23 cellular contexts compared by ENCODE assay signal in the genomic region with DNA sequence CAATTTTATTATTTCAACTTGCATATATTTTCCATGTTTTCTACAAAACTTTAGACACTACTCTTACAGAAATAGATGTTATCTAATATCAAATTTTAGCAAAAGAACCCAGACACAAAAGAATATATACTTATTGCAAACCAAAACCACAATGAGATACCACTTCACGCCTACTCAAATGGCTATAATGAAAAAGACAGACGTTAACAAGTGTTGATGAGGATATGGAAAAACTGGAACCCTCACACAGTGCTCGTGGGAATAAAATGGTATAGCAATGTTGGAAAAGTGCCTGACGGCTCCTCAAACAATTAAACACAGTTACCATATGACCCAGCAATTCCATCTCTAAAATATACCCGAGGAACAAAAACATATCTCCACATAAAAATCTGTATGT.
"Had no signal": no experiment of that assay in that cellular context is flagged by ENCODE, and none has a peak within 500 bp of the region (broad histone marks: within the 10 kb centered on the region; RNA-seq: fewer than 3 reads in every experiment).

No MANE protein-coding gene starts in this region.

- H3K4me3 Mint-ChIP-seq: endodermal cell; immature natural killer cell; naive thymus-derived CD4-positive, alpha-beta T cell; nephron progenitor cell; stimulated activated naive B cell treated with anti-CD40 and anti-IgM and Interleukin-4, amounts not matched to agents 10 μg/mL and 1 μg/mL and 100 μg/mL, for 72 hours; stimulated activated naive CD8-positive, alpha-beta T cell treated with anti-CD3 and anti-CD28 coated beads, Interleukin-15, amount 100 ng/mL, for 72 hours had no signal

- H3K36me3 Mint-ChIP-seq: immature natural killer cell had no signal

- H2AFZ ChIP-seq: parathyroid adenoma had no signal

- H3K27me3 Mint-ChIP-seq: naive thymus-derived CD4-positive, alpha-beta T cell; stimulated activated naive B cell treated with anti-CD40 and anti-IgM and Interleukin-4, amounts not matched to agents 10 μg/mL and 1 μg/mL and 100 μg/mL, for 72 hours; stimulated activated naive CD8-positive, alpha-beta T cell treated with anti-CD3 and anti-CD28 coated beads, Interleukin-15, amount 100 ng/mL, for 72 hours had no signal

- H3K9me3 ChIP-seq: gastrocnemius medialis, prostate gland, right lobe of liver, spleen, testis, tibial nerve had no signal

- FAIRE-seq: endothelial cell of umbilical vein had no signal

- H3K36me3 ChIP-seq: gastrocnemius medialis, prostate gland, right lobe of liver, spleen, tibial nerve had no signal

- H3K27me3 ChIP-seq: gastrocnemius medialis, right lobe of liver, spleen, testis, tibial nerve had no signal

- DNase-seq: effector CD4-positive, alpha-beta T cell; endodermal cell; erythroblast; gastrocnemius medialis; glutamatergic neuron; immature natural killer cell; left colon; naive thymus-derived CD4-positive, alpha-beta T cell; nephron progenitor cell; retina; right lobe of liver; spleen; stimulated activated CD4-positive, alpha-beta T cell treated with anti-CD3 and anti-CD28 coated beads, Interleukin-15, amount 100 ng/mL, for 24 hours; stimulated activated CD4-positive, alpha-beta T cell treated with anti-CD3 and anti-CD28 coated beads, Interleukin-1b, Interleukin-23, amount 100 ng/mL, for 48 hours; stimulated activated CD4-positive, alpha-beta T cell treated with anti-CD3 and anti-CD28 coated beads, Interleukin-4, amount 100 ng/mL, for 4 hours; stimulated activated naive B cell treated with anti-CD40 and anti-IgM and Interleukin-4, amounts not matched to agents 10 μg/mL and 1 μg/mL and 100 μg/mL, for 72 hours; stimulated activated naive CD8-positive, alpha-beta T cell treated with anti-CD3 and anti-CD28 coated beads, Interleukin-15, amount 100 ng/mL, for 72 hours; testis had no signal

- H3K27ac Mint-ChIP-seq: endodermal cell; immature natural killer cell; naive thymus-derived CD4-positive, alpha-beta T cell; nephron progenitor cell; stimulated activated naive B cell treated with anti-CD40 and anti-IgM and Interleukin-4, amounts not matched to agents 10 μg/mL and 1 μg/mL and 100 μg/mL, for 72 hours; stimulated activated naive CD8-positive, alpha-beta T cell treated with anti-CD3 and anti-CD28 coated beads, Interleukin-15, amount 100 ng/mL, for 72 hours had no signal

- H3K27ac ChIP-seq: coronary artery, parathyroid adenoma, right lobe of liver, spleen, testis, tibial nerve had no signal

- H3K9me3 Mint-ChIP-seq: immature natural killer cell; nephron progenitor cell; stimulated activated naive B cell treated with anti-CD40 and anti-IgM and Interleukin-4, amounts not matched to agents 10 μg/mL and 1 μg/mL and 100 μg/mL, for 72 hours; stimulated activated naive CD8-positive, alpha-beta T cell treated with anti-CD3 and anti-CD28 coated beads, Interleukin-15, amount 100 ng/mL, for 72 hours had no signal

- H3K4me3 ChIP-seq: coronary artery, gastrocnemius medialis, prostate gland, right lobe of liver, spleen, testis, tibial nerve had no signal

- H3K9ac ChIP-seq: parathyroid adenoma had no signal

- H3K4me1 ChIP-seq: prostate gland had no signal

- H3K4me1 Mint-ChIP-seq: stimulated activated naive B cell treated with anti-CD40 and anti-IgM and Interleukin-4, amounts not matched to agents 10 μg/mL and 1 μg/mL and 100 μg/mL, for 72 hours had no signal
